34 cellular contexts compared by ENCODE assay signal in genomic region chr1:107010582-107010981, GRCh38.
A peak's percentile ranks its signal among the peaks of the same experiment; 100 is the strongest.
DNase-seq lines count a peak whose midpoint lies in the region; ATAC-seq and TF ChIP-seq lines count a peak whose summit lies in the region.
"Had no signal": no experiment of that assay in that cellular context is flagged by ENCODE, and none has a peak within 500 bp of the region (broad histone marks: within the 10 kb centered on the region; RNA-seq: fewer than 3 reads in every experiment).

No MANE protein-coding gene starts in this region.

- no peak overlapping the region for H3K4me3 ChIP-seq in GM12865 (ENCODE audit: low read depth, low read length)
- H3K4me3 ChIP-seq: skin epidermis, suprapubic skin had no signal

- no peaks in the 10 kb centered on the region for H3K27me3 Mint-ChIP-seq in memory B cell
- H3K27me3 Mint-ChIP-seq: CD4-positive, CD25-positive, alpha-beta regulatory T cell had no signal

- H3K4me1 Mint-ChIP-seq in memory B cell: peaks cover 10% of the 10 kb centered on the region
- H3K4me1 Mint-ChIP-seq: CD4-positive, CD25-positive, alpha-beta regulatory T cell; neural crest cell had no signal

- no peak overlapping the region for H3K27ac Mint-ChIP-seq in memory B cell
- H3K27ac Mint-ChIP-seq: CD4-positive, CD25-positive, alpha-beta regulatory T cell; effector memory CD8-positive, alpha-beta T cell; T-helper 17 cell had no signal

- H3K9me3 Mint-ChIP-seq in memory B cell: no peaks in the 10 kb centered on the region
- H3K9me3 Mint-ChIP-seq: effector memory CD8-positive, alpha-beta T cell; neural crest cell had no signal

- in situ Hi-C loops in GM13976 (cut with MboI; ENCODE audit: low sequenced_read_pairs, unreplicated experiment): no loop called here

- peak; percentile 29 for DNase-seq in GM12865 (ENCODE audit: low read depth)
- no peak for DNase-seq in memory B cell (ENCODE audit: low spot score in 2 of 2)
- DNase-seq in GM13976 (ENCODE audit: low spot score): no peak
- no peak for DNase-seq in epidermal melanocyte (ENCODE audit: insufficient read length, low spot score)
- DNase-seq in HuH-7 (ENCODE audit: low spot score): no peak
- DNase-seq: activated CD4-positive, alpha-beta T cell treated with anti-CD3 and anti-CD28 coated beads, Interleukin-2, amount 50 U/mL, for 48 hours; activated CD4-positive, CD25-positive, alpha-beta regulatory T cell treated with anti-CD3 and anti-CD28 coated beads, Interleukin-2, amount 50 U/mL, for 72 hours; activated naive CD4-positive, alpha-beta T cell treated with Interleukin-2 at 50 U/mL for 16 hours; Calu3; CD4-positive, CD25-positive, alpha-beta regulatory T cell; central memory CD4-positive, alpha-beta T cell; cortex of kidney; DMS79; effector memory CD8-positive, alpha-beta T cell; erythroblast; GDM1; glutamatergic neuron; H7; mesenchymal stem cell; NCI-H1417 treated with DMSO at 0.1 percent for 48 hours; NCI-H2081; NCI-H2227 treated with DMSO at 0.1 percent for 48 hours; NCI-H69; stimulated activated naive CD4-positive, alpha-beta T cell; T-helper 17 cell had no signal

- TF ChIP-seq CTCF in GM12865 (IDR thresholded peaks at IDR 0.05; ENCODE audit: insufficient read depth, low read depth, low read length, missing control alignments) (no peak), GM13976 (IDR thresholded peaks at IDR 0.05; ENCODE audit: borderline replicate concordance, control extremely low read depth, extremely low read depth, insufficient read depth, missing control alignments) (no peak)

- ATAC-seq in GM21717 (IDR thresholded peaks at IDR 0.05; ENCODE audit: unreplicated experiment): peak; percentile 46
- peak; percentile 57 for ATAC-seq in HG03378 (IDR thresholded peaks at IDR 0.05; ENCODE audit: unreplicated experiment)
- peak; percentile 90 for ATAC-seq in memory B cell (ENCODE audit: low read depth)
- no peak for ATAC-seq in GM21423 (IDR thresholded peaks at IDR 0.05; ENCODE audit: unreplicated experiment)
- ATAC-seq: effector memory CD8-positive, alpha-beta T cell; left lobe of liver; Right ventricle myocardium inferior; SK-N-SH treated with all-trans-retinoic acid at 6 μM for 48 hours; T-helper 17 cell had no signal

- no peak overlapping the region for H3K4me3 Mint-ChIP-seq in memory B cell
- H3K4me3 Mint-ChIP-seq: CD4-positive, CD25-positive, alpha-beta regulatory T cell; effector memory CD8-positive, alpha-beta T cell; neural crest cell; T-helper 17 cell had no signal

- H3K36me3 Mint-ChIP-seq in memory B cell: no peaks in the 10 kb centered on the region
- H3K36me3 Mint-ChIP-seq: CD4-positive, CD25-positive, alpha-beta regulatory T cell had no signal
